8 cellular contexts compared by ENCODE assay signal in genomic region chr1:70573317-70573843, GRCh38.
"Had no signal": no experiment of that assay in that cellular context is flagged by ENCODE, and none has a peak within 500 bp of the region (broad histone marks: within the 10 kb centered on the region; RNA-seq: fewer than 3 reads in every experiment).

No MANE protein-coding gene starts in this region.

- ATAC-seq: GM12878 had no signal

- H3K4me3 ChIP-seq: GM12878 had no signal

- DNase-seq: GDM1, GF-D8 had no signal

- FAIRE-seq: G401.6, GM12878, GM12891, GM12892, GM18507, GM19239 had no signal
